ENCODE assay signal across 1 cellular context in the genomic region with DNA sequence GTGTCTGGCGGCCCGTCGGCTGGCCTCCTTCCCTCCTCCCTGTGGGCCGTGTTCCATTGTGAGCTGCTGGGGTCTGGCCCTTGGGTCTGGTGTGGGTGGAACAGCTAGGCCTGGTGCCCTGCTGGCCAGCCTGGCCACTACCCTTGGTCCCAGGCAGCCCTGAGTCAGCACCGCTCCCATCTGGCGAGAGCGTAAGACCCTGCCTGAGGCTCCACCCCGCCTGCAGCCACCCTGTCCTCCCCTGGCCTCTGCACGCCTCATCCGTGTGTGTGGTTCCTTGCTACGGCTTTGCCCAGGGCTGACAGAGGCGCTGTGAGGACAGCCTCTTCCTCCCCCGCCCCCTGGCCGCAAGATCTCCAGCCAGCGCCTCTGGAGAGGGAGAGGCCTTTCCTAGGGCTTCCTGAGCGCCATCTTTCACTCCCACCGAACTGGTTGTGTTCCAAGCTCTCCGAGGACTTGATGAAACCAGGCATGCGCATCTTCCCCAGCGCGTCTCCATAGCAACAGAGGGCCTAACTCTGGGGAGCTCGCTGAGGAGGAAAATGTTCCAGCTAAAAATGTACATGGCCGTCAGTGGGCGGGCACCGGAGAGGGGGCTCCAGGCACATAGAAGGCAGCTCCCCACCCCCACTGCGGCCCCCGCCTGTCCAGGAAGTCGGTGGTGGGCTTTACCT.
TF ChIP-seq lines count a peak whose summit lies in the region.

No MANE protein-coding gene starts in this region.

TF ChIP-seq in GM12878, 131 proteins besides CTCF, POLR2A, EP300 and RAD21 (continued from another document):
- TF ChIP-seq CBFB (IDR thresholded peaks at IDR 0.05; ENCODE audit: low read depth) = no peak
